Comparison of ENCODE assay signal across 29 cellular contexts in the genomic region with DNA sequence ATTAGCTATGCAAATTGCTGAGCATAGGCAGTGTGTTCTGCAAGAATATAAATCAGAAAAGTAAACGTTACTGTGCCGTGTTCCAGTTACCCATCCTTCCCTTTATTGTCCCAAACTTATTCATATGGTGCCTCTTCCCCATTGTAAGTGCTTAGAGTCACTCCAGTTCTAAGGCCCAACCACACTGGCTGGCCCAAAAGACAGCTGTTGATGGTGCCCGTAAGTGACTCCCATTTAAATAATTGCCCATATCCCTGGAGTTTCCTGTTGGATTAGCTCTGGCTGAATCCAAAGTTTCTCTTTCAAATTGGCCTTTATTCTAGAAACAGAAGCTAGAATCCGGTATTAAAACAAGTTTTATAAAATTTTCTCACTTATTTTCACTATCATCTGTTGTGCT.
"Had no signal": no experiment of that assay in that cellular context is flagged by ENCODE, and none has a peak within 500 bp of the region (broad histone marks: within the 10 kb centered on the region; RNA-seq: fewer than 3 reads in every experiment).

No MANE protein-coding gene starts in this region.

- H3K9me3 ChIP-seq: ovary, psoas muscle, right lobe of liver, sigmoid colon, spleen, suprapubic skin, testis, tibial artery, transverse colon, upper lobe of right lung, uterus had no signal

- H3K9ac ChIP-seq: neural progenitor cell, parathyroid adenoma had no signal

- H3K79me2 ChIP-seq: parathyroid adenoma had no signal

- H2AFZ ChIP-seq: neural progenitor cell, parathyroid adenoma had no signal

- DNase-seq: naive thymus-derived CD4-positive, alpha-beta T cell; natural killer cell; occipital lobe; ovary; posterior cingulate gyrus; psoas muscle; right cardiac atrium; right lobe of liver; sigmoid colon; small intestine; spleen; stimulated activated CD4-positive, alpha-beta T cell treated with anti-CD3 and anti-CD28 coated beads, Interleukin-12 subunit alpha, Interleukin-12 subunit beta, amount 100 ng/mL, for 4 hours; stimulated activated CD4-positive, alpha-beta T cell treated with anti-CD3 and anti-CD28 coated beads, Interleukin-1b, Interleukin-23, amount 100 ng/mL, for 48 hours; stimulated activated CD4-positive, alpha-beta T cell treated with anti-CD3 and anti-CD28 coated beads, Interleukin-4, amount 100 ng/mL, for 1 hour; stimulated activated CD4-positive, alpha-beta T cell treated with anti-CD3 and anti-CD28 coated beads, Interleukin-4, amount 100 ng/mL, for 4 hours; stimulated activated CD8-positive, alpha-beta memory T cell treated with anti-CD3 and anti-CD28 coated beads, Interleukin-4, amount 100 ng/mL, for 48 hours; stimulated activated naive CD4-positive, alpha-beta T cell; stimulated activated naive CD8-positive, alpha-beta T cell treated with anti-CD3 and anti-CD28 coated beads, Interleukin-15, amount 100 ng/mL, for 72 hours; stimulated activated naive CD8-positive, alpha-beta T cell treated with anti-CD3 and anti-CD28 coated beads, Interleukin-15, Interleukin-2, amounts not matched to agents 100 U/mL and 50 U/mL, for 24 hours; substantia nigra; testis; tibial artery; transverse colon; upper lobe of right lung; uterus had no signal

- H3K27me3 ChIP-seq: neural progenitor cell, ovary, right lobe of liver, sigmoid colon, spleen, suprapubic skin, testis, tibial artery, transverse colon, upper lobe of right lung, uterus had no signal

- ATAC-seq: naive thymus-derived CD4-positive, alpha-beta T cell; natural killer cell; psoas muscle; right cardiac atrium; right lobe of liver; stimulated activated memory B cell treated with anti-CD40 and anti-IgM and Interleukin-4, amounts not matched to agents 10 μg/mL and 1 μg/mL and 100 μg/mL, for 72 hours; stimulated activated naive CD8-positive, alpha-beta T cell treated with anti-CD3 and anti-CD28 coated beads, Interleukin-15, amount 100 ng/mL, for 72 hours; stimulated activated naive CD8-positive, alpha-beta T cell treated with anti-CD3 and anti-CD28 coated beads, Interleukin-15, Interleukin-2, amounts not matched to agents 100 U/mL and 50 U/mL, for 24 hours; upper lobe of right lung had no signal

- H3K36me3 ChIP-seq: neural progenitor cell, ovary, right lobe of liver, sigmoid colon, spleen, suprapubic skin, tibial artery, transverse colon, upper lobe of right lung, uterus had no signal

- H3K4me1 ChIP-seq: parathyroid adenoma, psoas muscle, right lobe of liver, sigmoid colon, spleen, suprapubic skin, testis, tibial artery, transverse colon, upper lobe of right lung, uterus had no signal

- H3K4me3 ChIP-seq: neural progenitor cell, ovary, psoas muscle, right lobe of liver, sigmoid colon, spleen, suprapubic skin, testis, tibial artery, transverse colon, upper lobe of right lung, uterus had no signal

- H3K27ac ChIP-seq: neural progenitor cell, ovary, parathyroid adenoma, psoas muscle, right lobe of liver, sigmoid colon, spleen, suprapubic skin, testis, tibial artery, transverse colon, upper lobe of right lung, uterus had no signal

- H3K4me2 ChIP-seq: neural progenitor cell had no signal
